In genomic region chr2:231706731-231707624, GRCh38 we compare ENCODE assay signal across 8 cellular contexts. TPM values are rescaled to one million over a fixed set of nuclear protein-coding genes. Genes with fewer than 3 reads are reported as not detected.
A peak's percentile ranks its signal among the peaks of the same experiment; 100 is the strongest.
DNase-seq lines count a peak whose midpoint lies in the region; ATAC-seq, FAIRE-seq and TF ChIP-seq lines count a peak whose summit lies in the region.

No MANE protein-coding gene starts in this region.

- no peaks in the 10 kb centered on the region for H3K9me3 Mint-ChIP-seq in activated B cell treated with CpG ODN at 0.5 μM for 24 hours

- FAIRE-seq in islet of Langerhans (lab: Jason Lieb, UNC) = peak; percentile 24

- peak overlapping the region; percentile 62 for H3K4me3 ChIP-seq in AG09309 (ENCODE audit: control insufficient read depth, low read depth, low read length)

- H3K36me3 Mint-ChIP-seq in activated B cell treated with CpG ODN at 0.5 μM for 24 hours (ENCODE audit: low read depth) = peaks cover 32% of the 10 kb centered on the region

- peaks cover 36% of the 10 kb centered on the region for H3K4me1 Mint-ChIP-seq in activated B cell treated with CpG ODN at 0.5 μM for 24 hours

- peak overlapping the region; percentile 97 for H3K4me3 Mint-ChIP-seq in activated B cell treated with CpG ODN at 0.5 μM for 24 hours

- peak; percentile 98 for TF ChIP-seq CTCF in AG09309 (IDR thresholded peaks at IDR 0.05; ENCODE audit: control insufficient read depth, insufficient read depth, low read depth, low read length, missing control alignments)
- TF ChIP-seq CTCF in activated B cell treated with CpG ODN at 0.5 μM for 24 hours (IDR thresholded peaks at IDR 0.05) = peak; percentile 84

- DNase-seq in AG09309 (ENCODE audit: low read depth) (peak; percentile 96), NCI-H2227 (lab: John Stamatoyannopoulos, UW; ENCODE audit: unreplicated experiment) (peak; percentile 99), activated B cell treated with CpG ODN at 0.5 μM for 24 hours (peak; percentile 94)
- DNase-seq in central memory CD4-positive, alpha-beta T cell = peak; percentile 97
- peak; percentile 97 for DNase-seq in stimulated activated CD4-positive, alpha-beta T cell treated with anti-CD3 and anti-CD28 coated beads, Interleukin-12 subunit alpha, Interleukin-12 subunit beta, amount 100 ng/mL, for 4 hours

- no peaks in the 10 kb centered on the region for H3K27me3 Mint-ChIP-seq in activated B cell treated with CpG ODN at 0.5 μM for 24 hours

- peak overlapping the region; percentile 100 for H3K27ac Mint-ChIP-seq in activated B cell treated with CpG ODN at 0.5 μM for 24 hours

- intact Hi-C loops in activated B cell treated with CpG ODN at 0.5 μM for 24 hours (cut with micrococcal nuclease) = loop anchor here (1.0 to 2.0 kb wide), 5 partner anchors 10 to 312 kb away; partner anchors contain the start of genes B3GNT7 and PDE6D

- CTCF ChIA-PET in activated B cell treated with CpG ODN at 0.5 μM for 24 hours (lab: Charles Lee) = interaction anchor here (0.6 to 4.6 kb wide), 16 partner anchors 10 to 506 kb away, joined by 3 to 28 read pairs (median 6); no protein-coding TSS in a partner anchor

- POLR2A ChIA-PET in activated B cell treated with CpG ODN at 0.5 μM for 24 hours (lab: Charles Lee) = interaction anchor here (0.6 to 12.2 kb wide), 17 partner anchors 10 to 243 kb away, joined by 3 to 717 read pairs (median 15); partner anchors contain the start of genes NCL and PDE6D

- ATAC-seq in GM18907 (IDR thresholded peaks at IDR 0.05; ENCODE audit: unreplicated experiment) (peak; percentile 43), HG03159 (IDR thresholded peaks at IDR 0.05; ENCODE audit: unreplicated experiment) (peak; percentile 39), activated B cell treated with CpG ODN at 0.5 μM for 24 hours (ENCODE audit: low read depth) (peak; percentile 47)

RNA-seq across cellular contexts. Expression of gene PTMA, which starts 1.3 kb away (rescaled TPM):
- 1,531 and 1,680 TPM in 2 replicates for total RNA-seq in activated B cell treated with CpG ODN at 0.5 μM for 24 hours

Comparison
In these comparisons a context has a peak if more than half of its experiments do, and no peak if none do; other contexts are left out.
1. Peak in every context shown above with its lines: DNase-seq, ATAC-seq and H3K4me3 ChIP-seq.